ENCODE assay signal across 8 cellular contexts in the genomic region with DNA sequence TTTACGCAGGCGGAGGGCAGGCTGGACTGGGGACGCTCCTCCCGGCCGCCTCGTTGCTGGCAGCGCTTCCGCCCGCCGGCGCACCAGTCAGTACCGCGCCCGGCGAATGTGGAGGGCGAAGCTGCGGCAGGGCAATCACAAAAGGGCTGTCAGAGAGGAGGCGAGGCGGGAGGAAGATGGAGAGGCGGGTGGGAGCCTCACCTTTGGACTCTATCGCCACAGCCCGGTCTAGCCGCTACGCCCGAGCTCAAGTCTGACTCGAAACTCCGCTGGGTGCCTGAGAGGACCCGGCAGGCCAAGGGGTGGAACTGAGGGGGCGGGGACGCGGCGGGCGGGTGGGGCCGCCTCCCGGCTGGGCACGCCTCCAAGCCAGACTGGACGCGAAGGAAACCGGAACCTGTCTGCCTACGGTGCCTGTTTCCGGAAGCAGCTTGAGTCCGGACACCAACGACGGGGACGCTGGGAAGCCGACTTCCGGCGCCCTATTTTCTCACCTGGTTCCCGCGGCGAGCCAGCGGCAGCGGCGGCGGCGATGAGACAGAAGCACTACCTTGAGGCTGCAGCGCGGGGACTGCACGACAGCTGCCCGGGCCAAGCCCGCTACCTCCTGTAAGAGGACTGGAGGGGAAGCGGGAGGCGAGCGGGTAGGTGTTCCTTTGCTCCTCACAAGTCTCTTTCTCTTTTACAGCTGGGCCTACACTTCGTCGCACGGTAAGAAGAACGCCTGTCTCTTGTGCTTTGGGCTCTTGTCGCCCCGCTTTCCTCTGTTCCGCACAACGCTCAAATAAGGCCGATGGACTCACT.
DNase-seq lines count a peak whose midpoint lies in the region; ATAC-seq and TF ChIP-seq lines count a peak whose summit lies in the region.

A gene (plus strand): TSS at position 483 of the 804 bp plus-strand sequence.

- peak within 1 kb of the TSS; percentile 89 to 99 (median 96) for H3K4me3 Mint-ChIP-seq in immature natural killer cell

- H3K27ac Mint-ChIP-seq in immature natural killer cell = peak within 1 kb of the TSS; percentile 88 to 98 (median 93)

- TF ChIP-seq CTCF in AG04450 (IDR thresholded peaks at IDR 0.05; ENCODE audit: low read depth, low read length) = no peak
- no peak for TF ChIP-seq CTCF in WI38 (IDR thresholded peaks at IDR 0.05; ENCODE audit: low read depth, low read length)
- TF ChIP-seq CTCF in cardiac fibroblast (IDR thresholded peaks at IDR 0.05; ENCODE audit: low read depth, low read length) = no peak

- H3K27me3 ChIP-seq in AG04450 (ENCODE audit: control insufficient read depth, insufficient read depth, low read length) = no peaks in the 10 kb centered on the region

- H3K4me1 Mint-ChIP-seq in immature natural killer cell = peaks cover 39 to 58% of the 10 kb centered on the region in 2 donors

- POLR2A ChIA-PET in AG04450 (lab: Yijun Ruan, JAX) = interaction anchor here (0.7 kb wide), 1 partner anchor 94 kb away, joined by 7 read pairs; no protein-coding TSS in a partner anchor

- H3K27me3 Mint-ChIP-seq in immature natural killer cell (ENCODE audit: low read depth in 3 of 3) = peaks cover 6 to 17% (median 6%) of the 10 kb centered on the region in 3 donors

- peak within 1 kb of the TSS; percentile 75 for H3K27ac ChIP-seq in AG04450 (ENCODE audit: low read depth, low read length)

- ATAC-seq in GM18907 (IDR thresholded peaks at IDR 0.05; ENCODE audit: unreplicated experiment) (peak; percentile 92), HG03139 (IDR thresholded peaks at IDR 0.05; ENCODE audit: unreplicated experiment) (peak; percentile 94)

- peaks cover 4 to 13% (median 13%) of the 10 kb centered on the region in 3 donors for H3K36me3 Mint-ChIP-seq in immature natural killer cell

- no peaks in the 10 kb centered on the region; the same call in 1 of the 2 replicates for H3K9me3 ChIP-seq in AG04450 (ENCODE audit: control insufficient read depth, insufficient read depth, low read length)

- H3K4me3 ChIP-seq in AG04450 (ENCODE audit: low read depth, low read length) (peak within 1 kb of the TSS; percentile 97), WI38 (ENCODE audit: low read depth, low read length) (peak within 1 kb of the TSS; percentile 99), cardiac fibroblast (replicated peaks in 1 of 2; ENCODE audit: low read depth in 2 of 2, low read length in 2 of 2) (peak within 1 kb of the TSS; percentile 90 to 92)

- CTCF ChIA-PET in AG04450 (lab: Charles Lee) = interaction anchor here (0.6 to 1.2 kb wide), 3 partner anchors 16 to 289 kb away, joined by 4 to 5 read pairs (median 5); no protein-coding TSS in a partner anchor

- DNase-seq in AG04450 (ENCODE audit: low read depth, low spot score) (peak; percentile 89), NCI-H2196 treated with DMSO at 0.1 percent for 48 hours (lab: John Stamatoyannopoulos, UW; ENCODE audit: unreplicated experiment) (peak; percentile 56), cardiac fibroblast (ENCODE audit: low read depth in 2 of 2) (peak; percentile 97 to 98), immature natural killer cell (peak; percentile 91 to 92 (median 92)), smooth muscle cell of the brain vasculature (ENCODE audit: low read depth, low spot score) (peak; percentile 81)

- H3K9me3 Mint-ChIP-seq in immature natural killer cell = no peaks in the 10 kb centered on the region

Comparison
In these comparisons a context has a peak if more than half of its experiments do, and no peak if none do; other contexts are left out.
1. Peak in every context shown above with its lines: DNase-seq, ATAC-seq, H3K4me3 ChIP-seq and H3K27ac ChIP-seq.